ENCODE assay signal across 16 cellular contexts in genomic region chr9:113967380-113967779, GRCh38.
DNase-seq lines count a peak whose midpoint lies in the region; FAIRE-seq and TF ChIP-seq lines count a peak whose summit lies in the region.
"Had no signal": no experiment of that assay in that cellular context is flagged by ENCODE, and none has a peak within 500 bp of the region (broad histone marks: within the 10 kb centered on the region; RNA-seq: fewer than 3 reads in every experiment).

No MANE protein-coding gene starts in this region.

- H3K27me3 ChIP-seq in hepatocyte (no peaks in the 10 kb centered on the region), small intestine (ENCODE audit: control insufficient read depth in 2 of 2, insufficient read depth in 2 of 2, low read length in 2 of 2) (no peaks in the 10 kb centered on the region), uterus (no peaks in the 10 kb centered on the region)

- FAIRE-seq in small intestine (lab: Jason Lieb, UNC): no peak
- FAIRE-seq: A549 had no signal

- H3K9me2 ChIP-seq in hepatocyte (replicated peaks; ENCODE audit: insufficient read depth): no peaks in the 10 kb centered on the region

- H3K4me3 Mint-ChIP-seq in mesothelial cell of epicardium (no peak overlapping the region), nephron progenitor cell (no peak overlapping the region)
- H3K4me3 Mint-ChIP-seq: CD4-positive, alpha-beta T cell; HFFc6 had no signal

- no peak overlapping the region for H3K4me3 ChIP-seq in hepatocyte
- no peak overlapping the region for H3K4me3 ChIP-seq in small intestine (ENCODE audit: low read depth in 1 of 2, low read length in 2 of 2)
- no peak overlapping the region for H3K4me3 ChIP-seq in uterus
- H3K4me3 ChIP-seq: A549 had no signal

- H4K20me1 ChIP-seq in hepatocyte (ENCODE audit: insufficient read depth, poor library complexity, severe bottlenecking): no peaks in the 10 kb centered on the region

- H3K27ac ChIP-seq in 22Rv1 (peak overlapping the region; percentile 74), hepatocyte (peak overlapping the region; percentile 70), small intestine (ENCODE audit: low read depth in 1 of 2, low read length in 1 of 2) (no peak overlapping the region), uterus (no peak overlapping the region)
- H3K27ac ChIP-seq: A549, C4-2B had no signal

- H3K27me3 Mint-ChIP-seq in mesothelial cell of epicardium (ENCODE audit: low read depth) (no peaks in the 10 kb centered on the region), nephron progenitor cell (ENCODE audit: low read depth, poor library complexity) (no peaks in the 10 kb centered on the region)
- H3K27me3 Mint-ChIP-seq: CD4-positive, alpha-beta T cell had no signal

- H3K36me3 ChIP-seq in hepatocyte (replicated peaks; ENCODE audit: insufficient read depth, low read depth) (no peaks in the 10 kb centered on the region), small intestine (ENCODE audit: control insufficient read depth in 2 of 2, insufficient read depth in 2 of 2, low read length in 2 of 2) (no peaks in the 10 kb centered on the region), uterus (no peaks in the 10 kb centered on the region)

- intact Hi-C loops in uterus (cut with DNase I; ENCODE audit: low total_unique reads): no loop called here

- no peak overlapping the region for H2AFZ ChIP-seq in hepatocyte

- H3K4me2 ChIP-seq in hepatocyte: peak overlapping the region; percentile 12
- H3K4me2 ChIP-seq: A549 had no signal

- H3K27ac Mint-ChIP-seq in mesothelial cell of epicardium: peak overlapping the region; percentile 67
- H3K27ac Mint-ChIP-seq in nephron progenitor cell: no peak overlapping the region
- H3K27ac Mint-ChIP-seq: CD4-positive, alpha-beta T cell; HFFc6 had no signal

- no peak for TF ChIP-seq POLR2A in uterus (IDR thresholded peaks at IDR 0.05)

- H3K9me3 Mint-ChIP-seq in mesothelial cell of epicardium: peaks cover 15% of the 10 kb centered on the region
- H3K9me3 Mint-ChIP-seq in nephron progenitor cell: peaks cover 22% of the 10 kb centered on the region
- H3K9me3 Mint-ChIP-seq: CD4-positive, alpha-beta T cell; HFFc6 had no signal

- DNase-seq in hepatocyte (ENCODE audit: low spot score) (no peak), mesothelial cell of epicardium (ENCODE audit: low spot score in 2 of 2, unreplicated experiment in 2 of 2) (no peak), small intestine (peak; percentile 89), uterus (no peak), D341Med (ENCODE audit: low spot score) (no peak), nephron progenitor cell (no peak)
- DNase-seq: AML-193; CD4-positive, alpha-beta T cell; DMS79 treated with DMSO at 0.1 percent for 48 hours; GF-D8; GOT3; H7; HFFc6 had no signal

- H3K36me3 Mint-ChIP-seq in mesothelial cell of epicardium: peaks cover 28% of the 10 kb centered on the region
- peaks cover 67% of the 10 kb centered on the region for H3K36me3 Mint-ChIP-seq in nephron progenitor cell (ENCODE audit: low read depth)

- TF ChIP-seq CTCF in 22Rv1 (IDR thresholded peaks at IDR 0.05) (no peak), hepatocyte (IDR thresholded peaks at IDR 0.05; ENCODE audit: poor library complexity) (no peak), mesothelial cell of epicardium (IDR thresholded peaks at IDR 0.05; ENCODE audit: unreplicated experiment) (no peak), uterus (IDR thresholded peaks at IDR 0.05) (no peak), nephron progenitor cell (IDR thresholded peaks at IDR 0.05) (no peak)

- H3K4me1 ChIP-seq in hepatocyte (ENCODE audit: insufficient read depth): peaks cover 20% of the 10 kb centered on the region
- H3K4me1 ChIP-seq in small intestine (ENCODE audit: control insufficient read depth in 2 of 2, insufficient read depth in 1 of 2, low read depth in 1 of 2, low read length in 1 of 2): peaks cover 3% of the 10 kb centered on the region in 2 donors
- H3K4me1 ChIP-seq in uterus: peaks cover 0 to 7% of the 10 kb centered on the region in 2 donors
- H3K4me1 ChIP-seq: A549 had no signal

- H3K79me2 ChIP-seq in hepatocyte: peaks cover 56% of the 10 kb centered on the region

- H3K4me1 Mint-ChIP-seq in mesothelial cell of epicardium (peaks cover 52% of the 10 kb centered on the region), nephron progenitor cell (peaks cover 15% of the 10 kb centered on the region)

- 80% methylated on average over 5 of the region's 5 CpGs for WGBS in hepatocyte (ENCODE audit: low lambda C conversion rate, missing lambda C conversion rate)
- WGBS in small intestine, 3 donors: 44 to 58% (median 47%) methylated on average over 5 of the region's 5 CpGs

- no peaks in the 10 kb centered on the region for H3K9me3 ChIP-seq in hepatocyte (ENCODE audit: low read depth)
- H3K9me3 ChIP-seq in small intestine (ENCODE audit: control insufficient read depth, low read depth): no peaks in the 10 kb centered on the region
- H3K9me3 ChIP-seq in uterus: no peaks in the 10 kb centered on the region

Comparison
In these comparisons a context has a peak if more than half of its experiments do, and no peak if none do; other contexts are left out.
1. H3K27ac ChIP-seq: peak in 22Rv1 (single experiment) and hepatocyte (single experiment); none in small intestine (0 of 2) and uterus (0 of 2).